18 cellular contexts compared by ENCODE assay signal in the genomic region with DNA sequence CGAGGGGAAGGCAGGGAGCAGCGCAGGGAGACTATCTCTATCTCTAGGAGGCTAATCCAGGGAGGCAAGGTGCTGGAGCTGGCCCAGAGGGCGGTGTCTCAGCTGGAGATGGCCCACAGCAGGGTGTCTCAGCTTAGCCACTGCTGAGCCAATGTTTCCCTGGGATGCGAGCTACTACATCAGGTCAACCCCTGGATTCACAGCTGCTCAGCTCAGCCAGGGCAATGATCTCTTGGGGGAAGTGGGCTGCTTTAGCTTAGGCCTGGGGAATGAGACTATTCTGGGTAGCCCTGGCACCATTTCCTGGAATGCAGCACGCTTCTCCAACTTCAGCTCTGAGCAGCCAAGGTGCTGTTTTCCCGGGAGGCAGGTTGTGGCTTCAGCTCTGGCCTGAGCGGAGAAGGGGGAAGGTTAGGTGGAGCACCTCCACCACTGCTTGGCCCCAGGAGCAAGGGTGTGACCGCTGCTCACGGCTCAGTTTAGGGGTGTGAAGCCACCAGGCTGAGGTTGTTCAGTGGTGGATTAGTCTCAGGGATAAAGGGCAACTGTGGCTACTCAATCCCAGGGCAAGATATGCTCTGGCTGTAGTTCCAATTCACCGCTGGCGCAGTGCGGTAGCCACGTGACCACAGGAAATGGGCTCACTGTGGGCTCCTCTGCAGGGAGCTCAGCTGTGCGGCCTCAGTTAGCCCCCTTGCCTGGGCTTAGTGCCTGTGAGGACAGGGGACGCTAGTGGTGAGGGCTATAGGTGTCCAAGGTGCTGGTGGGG. TPM values are rescaled to one million over a fixed set of nuclear protein-coding genes. Genes with fewer than 3 reads are reported as not detected.
DNase-seq lines count a peak whose midpoint lies in the region; ATAC-seq lines count a peak whose summit lies in the region.
"Had no signal": no experiment of that assay in that cellular context is flagged by ENCODE, and none has a peak within 500 bp of the region (broad histone marks: within the 10 kb centered on the region; RNA-seq: fewer than 3 reads in every experiment).

No MANE protein-coding gene starts in this region.

- H3K4me3 ChIP-seq in aorta (ENCODE audit: low read length in 2 of 2) = no peak overlapping the region
- H3K4me3 ChIP-seq: adrenal gland, GM12878, right atrium auricular region, SJCRH30, tibial artery had no signal

- DNase-seq in Right ventricle myocardium inferior (ENCODE audit: missing footprints) = no peak
- DNase-seq in left cardiac atrium = no peak
- DNase-seq in aorta = peak; percentile 30 to 40
- DNase-seq in SKM-1 (lab: John Stamatoyannopoulos, UW; ENCODE audit: unreplicated experiment) = no peak
- no peak for DNase-seq in stimulated activated naive CD4-positive, alpha-beta T cell treated with Interleukin-2 at 50 U/mL for 16 hours (lab: John Stamatoyannopoulos, UW)
- DNase-seq: activated CD4-positive, alpha-beta T cell treated with anti-CD3 and anti-CD28 coated beads, Interleukin-2, amount 50 U/mL, for 1 hour; activated T-cell treated with anti-CD3 and anti-CD28 coated beads, Interleukin-2, amount 50 U/mL, for 24 hours; adrenal gland; NCI-H1092; stimulated activated CD4-positive, alpha-beta T cell treated with anti-CD3 and anti-CD28 coated beads, Interleukin-4, amount 100 ng/mL, for 1 hour; T-helper 9 cell; tibial artery had no signal

- WGBS in aorta, 2 donors = 42 to 48% methylated on average over 15 of the region's 15 CpGs

- no peaks in the 10 kb centered on the region for H3K9me3 ChIP-seq in aorta (ENCODE audit: control insufficient read depth, low read length)
- H3K9me3 ChIP-seq: adrenal gland, right atrium auricular region, SJCRH30, tibial artery had no signal

- no peak overlapping the region for H3K27ac ChIP-seq in aorta (ENCODE audit: low read depth in 1 of 2, low read length in 2 of 2)
- H3K27ac ChIP-seq: adrenal gland, right atrium auricular region, SJCRH30, tibial artery had no signal

- intact Hi-C loops in Right ventricle myocardium inferior (cut with DNase I) (no loop called here), left cardiac atrium (cut with DNase I) (no loop called here), aorta (cut with DNase I) (no loop called here)

- H3K27me3 ChIP-seq in aorta (ENCODE audit: control insufficient read depth in 1 of 2, insufficient read depth in 2 of 2, low read length in 1 of 2) = no peaks in the 10 kb centered on the region
- H3K27me3 ChIP-seq: adrenal gland, right atrium auricular region had no signal

- H3K4me1 ChIP-seq in aorta (ENCODE audit: control insufficient read depth in 1 of 2, insufficient read depth in 2 of 2, low read length in 2 of 2) = no peaks in the 10 kb centered on the region
- H3K4me1 ChIP-seq: adrenal gland, right atrium auricular region had no signal

- no peaks in the 10 kb centered on the region for H3K36me3 ChIP-seq in aorta (ENCODE audit: control insufficient read depth in 1 of 2, insufficient read depth in 2 of 2, low read length in 1 of 2)
- H3K36me3 ChIP-seq: adrenal gland, right atrium auricular region, SJCRH30, tibial artery had no signal

- ATAC-seq in Right ventricle myocardium inferior (peak; percentile 20), left cardiac atrium (no peak), esophagus mucosa (peak; percentile 34), aorta (ENCODE audit: low FRiP score) (no peak)
- ATAC-seq: GM12878 had no signal

RNA-seq across cellular contexts. Expression of gene PRSS21, which starts 5.2 kb away (rescaled TPM):
- total RNA-seq in Right ventricle myocardium inferior = not detected
- not detected for total RNA-seq in left cardiac atrium
- 6.9 TPM for total RNA-seq in esophagus mucosa
- total RNA-seq in aorta = not detected
- polyA plus RNA-seq in aorta = not detected
- total RNA-seq: cerebellum, right atrium auricular region, SJCRH30 had no signal

RNA-seq across cellular contexts. Expression of gene PRSS41, which starts 13.6 kb away (rescaled TPM):
- total RNA-seq in Right ventricle myocardium inferior (not detected), left cardiac atrium (not detected), esophagus mucosa (not detected), aorta (not detected)
- not detected for polyA plus RNA-seq in aorta
- total RNA-seq: adrenal gland, cerebellum, GM12878, right atrium auricular region, SJCRH30 had no signal
- polyA plus RNA-seq: adrenal gland, GM12878, IgD-negative memory B cell had no signal

RNA-seq across cellular contexts. Expression of gene ZG16B, which starts 18.2 kb away (rescaled TPM):
- 0.35 TPM for total RNA-seq in Right ventricle myocardium inferior
- total RNA-seq in left cardiac atrium = under 1 TPM in 1 of 2 donors, not detected in 1; 0.27 TPM
- 15.3 TPM for total RNA-seq in esophagus mucosa
- total RNA-seq in aorta = under 1 TPM in 1 of 2 donors, not detected in 1; 0.48 TPM
- 1 to 10 TPM in 1 of 2 donors, not detected in 1; 4.8 TPM for polyA plus RNA-seq in aorta
- total RNA-seq: cerebellum, SJCRH30 had no signal
- polyA plus RNA-seq: IgD-negative memory B cell had no signal

RNA-seq across cellular contexts. Expression of gene PRSS33, which starts 24.5 kb away (rescaled TPM):
- total RNA-seq in Right ventricle myocardium inferior (not detected), left cardiac atrium (not detected), esophagus mucosa (not detected), aorta (not detected)
- under 1 TPM in 1 of 2 donors, not detected in 1; 0.08 TPM for polyA plus RNA-seq in aorta
- total RNA-seq: adrenal gland, cerebellum, GM12878, right atrium auricular region, SJCRH30 had no signal
- polyA plus RNA-seq: adrenal gland, GM12878, IgD-negative memory B cell had no signal

RNA-seq across cellular contexts. Expression of gene ELOB, which starts 34.8 kb away (rescaled TPM):
- 336 TPM for total RNA-seq in Right ventricle myocardium inferior
- total RNA-seq in left cardiac atrium = 100 to 1,000 TPM; 262 to 270 TPM
- 310 TPM for total RNA-seq in esophagus mucosa
- total RNA-seq in aorta = 100 to 1,000 TPM; 146 to 174 TPM
- polyA plus RNA-seq in aorta = 100 to 1,000 TPM; 368 to 843 TPM

Comparison
In these comparisons a context has a peak if more than half of its experiments do, and no peak if none do; other contexts are left out.
1. ATAC-seq: peak in Right ventricle myocardium inferior (single experiment) and esophagus mucosa (single experiment); none in left cardiac atrium (0 of 2) and aorta (single experiment).
2. DNase-seq: peak in aorta (2 of 2); none in Right ventricle myocardium inferior (single experiment), left cardiac atrium (single experiment), SKM-1 (single experiment) and stimulated activated naive CD4-positive, alpha-beta T cell treated with Interleukin-2 at 50 U/mL for 16 hours (single experiment).
3. RNA of gene ZG16B, which starts 18.2 kb away (total RNA-seq): 15.3 TPM in esophagus mucosa (single experiment); 0.48 TPM in aorta, 0.35 TPM in Right ventricle myocardium inferior (single experiment) and 0.27 TPM in left cardiac atrium; every median in the first group is over 10 times any median in the second.